2 cellular contexts compared by ENCODE assay signal in the genomic region with DNA sequence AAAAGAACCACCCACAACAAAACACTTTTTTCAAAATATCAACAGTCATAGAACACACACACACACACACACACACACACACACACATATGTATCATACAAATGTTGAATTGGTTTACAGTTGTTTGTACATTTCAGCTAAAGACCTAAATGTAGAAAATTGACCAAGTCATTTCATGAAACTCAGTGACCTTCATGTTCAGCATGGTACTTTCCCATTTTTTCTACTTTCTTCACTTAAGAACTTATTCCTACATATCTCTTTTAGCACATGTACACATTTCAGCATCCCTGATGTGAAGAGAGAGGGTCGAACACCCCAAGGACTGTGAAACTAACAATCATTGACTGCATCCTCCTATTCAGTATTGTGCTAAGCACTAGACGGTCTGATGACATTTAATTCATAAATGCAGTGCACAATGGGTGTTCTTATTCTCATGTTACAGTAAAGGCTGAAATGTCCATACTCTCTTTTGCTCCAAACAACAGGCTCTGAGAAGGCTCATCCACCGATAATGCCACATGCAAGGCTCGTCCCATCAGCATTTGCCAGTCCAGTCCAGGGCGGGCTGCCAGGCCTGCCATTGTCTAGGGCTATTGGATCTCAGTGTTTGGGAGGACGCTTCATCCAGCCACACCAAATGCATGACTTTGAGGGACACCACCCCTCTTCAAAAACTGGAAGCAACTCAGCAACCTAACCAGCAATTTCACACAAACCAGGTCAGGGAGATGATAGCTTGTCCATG.
TF ChIP-seq lines count a peak whose summit lies in the region.

No MANE protein-coding gene starts in this region.

TF ChIP-seq in IMR-90, 13 proteins besides CTCF, POLR2A, EP300 and RAD21:
- TF ChIP-seq CHD1 (IDR thresholded peaks at IDR 0.05; ENCODE audit: low read depth, low read length) (no peak), CEBPB (IDR thresholded peaks at IDR 0.05; ENCODE audit: low read depth, low read length) (no peak), BHLHE40 (IDR thresholded peaks at IDR 0.05; ENCODE audit: low read depth, low read length) (no peak), MAZ (IDR thresholded peaks at IDR 0.05; ENCODE audit: borderline replicate concordance, low read depth, low read length) (no peak)

TF ChIP-seq in endothelial cell of umbilical vein, 7 proteins besides CTCF, POLR2A, EP300 and RAD21:
- no peak for TF ChIP-seq EZH2 (IDR thresholded peaks at IDR 0.05; ENCODE audit: borderline replicate concordance, low read depth, low read length, severe bottlenecking)
- TF ChIP-seq MYC (IDR thresholded peaks at IDR 0.05; ENCODE audit: low read depth, low read length): no peak
- no peak for TF ChIP-seq GATA2 (IDR thresholded peaks at IDR 0.05; ENCODE audit: insufficient read depth, insufficient read length, low read depth, low read length)
- no peak for TF ChIP-seq FOS (IDR thresholded peaks at IDR 0.05; ENCODE audit: borderline replicate concordance, insufficient read depth, low read length)
- TF ChIP-seq POLR2AphosphoS5 (IDR thresholded peaks at IDR 0.05; ENCODE audit: insufficient read depth, low read depth, low read length): no peak
- no peak for TF ChIP-seq JUN (IDR thresholded peaks at IDR 0.05; ENCODE audit: borderline replicate concordance, insufficient read depth, insufficient read length, low read depth)
- TF ChIP-seq, protein P1, sequence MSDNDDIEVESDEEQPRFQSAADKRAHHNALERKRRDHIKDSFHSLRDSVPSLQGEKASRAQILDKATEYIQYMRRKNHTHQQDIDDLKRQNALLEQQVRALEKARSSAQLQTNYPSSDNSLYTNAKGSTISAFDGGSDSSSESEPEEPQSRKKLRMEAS (IDR thresholded peaks at IDR 0.05; ENCODE audit: insufficient read depth, insufficient read length): no peak
